Comparison of ENCODE assay signal across 21 cellular contexts in the genomic region with DNA sequence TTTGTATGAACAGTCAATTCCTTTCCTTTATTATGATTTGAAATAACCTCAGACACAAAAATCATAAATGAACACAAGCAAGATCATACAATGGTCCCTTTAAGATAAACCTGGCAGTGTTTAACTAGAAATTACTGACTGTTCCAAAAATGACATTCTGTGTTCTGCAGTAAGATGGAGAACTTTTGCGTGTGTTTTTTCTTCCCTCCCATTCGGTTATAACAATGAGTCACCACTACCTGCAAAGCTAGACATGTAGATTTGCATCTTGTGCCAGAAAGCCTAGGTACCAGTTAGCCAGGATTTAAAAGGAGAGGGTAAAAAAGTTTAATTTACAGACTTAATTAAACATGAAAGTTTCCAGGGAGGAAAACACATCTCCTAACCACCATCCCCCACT.
A peak's percentile ranks its signal among the peaks of the same experiment; 100 is the strongest.
DNase-seq lines count a peak whose midpoint lies in the region; ATAC-seq, FAIRE-seq and TF ChIP-seq lines count a peak whose summit lies in the region.
"Had no signal": no experiment of that assay in that cellular context is flagged by ENCODE, and none has a peak within 500 bp of the region (broad histone marks: within the 10 kb centered on the region; RNA-seq: fewer than 3 reads in every experiment).

No MANE protein-coding gene starts in this region.

- H2AFZ ChIP-seq in keratinocyte (ENCODE audit: control insufficient read depth, low read length): no peak overlapping the region

- POLR2A ChIA-PET in RWPE1 (lab: Yijun Ruan, JAX; ENCODE audit: low non-redundant PET): no interaction called here

- dilution Hi-C loops in keratinocyte (cut with MboI; ENCODE audit: extremely low pct_ligation_motif_present, low sequenced_read_pairs): no loop called here

- no peaks in the 10 kb centered on the region for H3K9me1 ChIP-seq in keratinocyte (ENCODE audit: control insufficient read depth, extremely low read depth, insufficient read depth, low read length)

- no peaks in the 10 kb centered on the region for H3K79me2 ChIP-seq in keratinocyte (ENCODE audit: control insufficient read depth, insufficient read depth, low read length)

- peaks cover 10% of the 10 kb centered on the region for H3K9me3 Mint-ChIP-seq in T-helper 2 cell treated with Interferon-gamma antibody and Interleukin-4, amounts not matched to agents 5 μg/mL and 100 μg/mL, for 36 hours
- peaks cover 17% of the 10 kb centered on the region for H3K9me3 Mint-ChIP-seq in activated T-cell treated with anti-CD3 and anti-CD28 coated beads, Interleukin-2, amount 50 U/mL, for 4 hours

- no peaks in the 10 kb centered on the region for H3K36me3 ChIP-seq in keratinocyte (ENCODE audit: control insufficient read depth in 2 of 2, extremely low read depth in 1 of 2, insufficient read depth in 2 of 2, low read length in 2 of 2)

- TF ChIP-seq CTCF in RWPE1 (conservative IDR thresholded peaks at IDR 0.05; ENCODE audit: low read depth) (no peak), keratinocyte (optimal IDR thresholded peaks at IDR 0.05 in 1 of 3, IDR thresholded peaks at IDR 0.05 in 1 of 3, conservative IDR thresholded peaks at IDR 0.05 in 1 of 3; ENCODE audit: extremely low read depth in 1 of 3, insufficient read depth in 2 of 3, low read length in 3 of 3) (no peak)

- H3K4me1 Mint-ChIP-seq in T-helper 2 cell treated with Interferon-gamma antibody and Interleukin-4, amounts not matched to agents 5 μg/mL and 100 μg/mL, for 36 hours (ENCODE audit: low read depth): no peaks in the 10 kb centered on the region
- H3K4me1 Mint-ChIP-seq in activated T-cell treated with anti-CD3 and anti-CD28 coated beads, Interleukin-2, amount 50 U/mL, for 4 hours (ENCODE audit: low read depth): no peaks in the 10 kb centered on the region
- H3K4me1 Mint-ChIP-seq: CD4-positive, CD25-positive, alpha-beta regulatory T cell had no signal

- no peak overlapping the region for H3K4me3 Mint-ChIP-seq in T-helper 2 cell treated with Interferon-gamma antibody and Interleukin-4, amounts not matched to agents 5 μg/mL and 100 μg/mL, for 36 hours
- no peak overlapping the region for H3K4me3 Mint-ChIP-seq in activated T-cell treated with anti-CD3 and anti-CD28 coated beads, Interleukin-2, amount 50 U/mL, for 4 hours
- H3K4me3 Mint-ChIP-seq: CD4-positive, CD25-positive, alpha-beta regulatory T cell; HFFc6 had no signal

- no peak overlapping the region for H3K27ac ChIP-seq in RWPE1
- H3K27ac ChIP-seq in keratinocyte (ENCODE audit: control insufficient read depth, insufficient read depth, low read length): no peak overlapping the region

- CTCF ChIA-PET in RWPE1 (lab: Yijun Ruan, JAX): no interaction called here

- DNase-seq in RWPE1 (ENCODE audit: low spot score) (peak; percentile 20), astrocyte of the hippocampus (ENCODE audit: low read depth, low spot score) (peak; percentile 27), keratinocyte (ENCODE audit: low read depth, low spot score) (no peak), renal cortical epithelial cell (ENCODE audit: low read depth) (peak; percentile 27), GF-D8 (lab: John Stamatoyannopoulos, UW) (no peak), SHP77 (lab: John Stamatoyannopoulos, UW) (no peak)
- no peak for DNase-seq in T-helper 2 cell treated with Interferon-gamma antibody and Interleukin-4, amounts not matched to agents 5 μg/mL and 100 μg/mL, for 36 hours (ENCODE audit: low spot score)
- no peak for DNase-seq in activated T-cell treated with anti-CD3 and anti-CD28 coated beads, Interleukin-2, amount 50 U/mL, for 4 hours
- DNase-seq: CD4-positive, CD25-positive, alpha-beta regulatory T cell; EL; HFFc6; MM.1S; NCI-H1048; NCI-H1417 treated with DMSO at 0.1 percent for 48 hours; NCI-H187; NCI-H446 treated with DMSO at 0.1 percent for 48 hours; NCI-H526 treated with DMSO at 0.1 percent for 48 hours; OCI-M1; SHP77 treated with DMSO at 0.1 percent for 48 hours had no signal

- no peaks in the 10 kb centered on the region for H4K20me1 ChIP-seq in keratinocyte (ENCODE audit: control insufficient read depth, extremely low read depth, insufficient read depth, low read length)

- H3K36me3 Mint-ChIP-seq in T-helper 2 cell treated with Interferon-gamma antibody and Interleukin-4, amounts not matched to agents 5 μg/mL and 100 μg/mL, for 36 hours (ENCODE audit: low read depth): no peaks in the 10 kb centered on the region
- H3K36me3 Mint-ChIP-seq in activated T-cell treated with anti-CD3 and anti-CD28 coated beads, Interleukin-2, amount 50 U/mL, for 4 hours (ENCODE audit: insufficient read depth): no peaks in the 10 kb centered on the region
- H3K36me3 Mint-ChIP-seq: CD4-positive, CD25-positive, alpha-beta regulatory T cell had no signal

- no peaks in the 10 kb centered on the region for H3K27me3 Mint-ChIP-seq in T-helper 2 cell treated with Interferon-gamma antibody and Interleukin-4, amounts not matched to agents 5 μg/mL and 100 μg/mL, for 36 hours (ENCODE audit: low read depth)
- no peaks in the 10 kb centered on the region for H3K27me3 Mint-ChIP-seq in activated T-cell treated with anti-CD3 and anti-CD28 coated beads, Interleukin-2, amount 50 U/mL, for 4 hours (ENCODE audit: low read depth)
- H3K27me3 Mint-ChIP-seq: CD4-positive, CD25-positive, alpha-beta regulatory T cell had no signal

- no peak overlapping the region for H3K27ac Mint-ChIP-seq in T-helper 2 cell treated with Interferon-gamma antibody and Interleukin-4, amounts not matched to agents 5 μg/mL and 100 μg/mL, for 36 hours
- H3K27ac Mint-ChIP-seq: CD4-positive, CD25-positive, alpha-beta regulatory T cell; HFFc6 had no signal

- FAIRE-seq in keratinocyte (lab: Jason Lieb, UNC): peak; percentile 80
- FAIRE-seq: H54, RCC 7860 had no signal

- H3K4me1 ChIP-seq in keratinocyte (ENCODE audit: control insufficient read depth, extremely low read depth, insufficient read depth, low read length): peaks cover 6% of the 10 kb centered on the region

- H3K4me3 ChIP-seq in keratinocyte (ENCODE audit: control insufficient read depth in 2 of 3, extremely low read depth in 1 of 3, insufficient read depth in 2 of 3, low read depth in 1 of 3, low read length in 3 of 3): no peak overlapping the region

- no peak overlapping the region for H3K9ac ChIP-seq in keratinocyte (ENCODE audit: control insufficient read depth, extremely low read depth, insufficient read depth, low read length)

- ATAC-seq in activated T-cell treated with anti-CD3 and anti-CD28 coated beads, Interleukin-2, amount 50 U/mL, for 4 hours: no peak

- no peaks in the 10 kb centered on the region for H3K27me3 ChIP-seq in keratinocyte (ENCODE audit: control insufficient read depth, extremely low read depth, insufficient read depth, low read length)

- H3K4me2 ChIP-seq in keratinocyte (ENCODE audit: control insufficient read depth, extremely low read depth, insufficient read depth, low read depth, low read length): no peak overlapping the region

- H3K9me3 ChIP-seq in keratinocyte (ENCODE audit: control insufficient read depth, low read depth, low read length): peaks cover 2% of the 10 kb centered on the region

Comparison
In these comparisons a context has a peak if more than half of its experiments do, and no peak if none do; other contexts are left out.
1. DNase-seq: peak in RWPE1 (single experiment), astrocyte of the hippocampus (single experiment) and renal cortical epithelial cell (single experiment); none in keratinocyte (single experiment), T-helper 2 cell treated with Interferon-gamma antibody and Interleukin-4, amounts not matched to agents 5 μg/mL and 100 μg/mL, for 36 hours (single experiment), activated T-cell treated with anti-CD3 and anti-CD28 coated beads, Interleukin-2, amount 50 U/mL, for 4 hours (single experiment), GF-D8 (single experiment) and SHP77 (0 of 2).